In the genomic region with DNA sequence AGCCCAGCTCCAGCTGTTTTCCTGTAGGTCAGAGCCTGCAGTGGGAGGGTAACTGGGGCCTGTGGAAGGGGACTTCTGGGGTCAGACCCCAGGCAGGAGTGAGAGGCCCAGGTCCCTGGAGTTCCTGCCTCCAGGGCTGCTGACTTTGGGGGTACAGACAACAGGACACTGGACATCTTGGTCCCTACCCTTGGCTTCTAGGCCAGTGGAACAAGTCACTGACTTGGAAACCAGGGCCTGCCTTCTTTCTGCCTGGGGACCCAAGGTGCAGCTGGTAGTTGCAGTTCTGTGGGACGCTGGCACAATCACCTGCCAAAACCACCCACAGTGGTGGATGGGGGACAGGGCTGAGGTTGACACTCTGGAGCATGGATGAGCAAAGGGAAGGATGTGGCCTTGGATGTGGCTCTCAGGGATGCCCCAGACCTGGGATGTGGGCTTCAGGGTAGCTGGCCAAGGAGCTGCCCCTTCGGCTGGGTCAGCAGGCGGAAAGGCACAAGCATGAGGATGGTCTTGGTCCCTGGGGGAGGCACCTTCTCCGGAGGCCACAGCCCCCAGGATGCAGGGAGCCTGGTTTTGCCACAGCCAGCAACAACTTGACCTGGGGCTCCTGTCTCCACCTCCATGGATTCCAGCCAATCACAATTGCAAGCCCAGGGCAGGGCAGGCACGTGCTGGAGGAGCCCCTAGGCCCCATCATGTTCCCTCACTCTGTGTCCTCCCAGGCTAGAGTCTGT, we compare ENCODE assay signal across 8 cellular contexts. TPM values are rescaled to one million over a fixed set of nuclear protein-coding genes. Genes with fewer than 3 reads are reported as not detected.
DNase-seq lines count a peak whose midpoint lies in the region; ATAC-seq and TF ChIP-seq lines count a peak whose summit lies in the region.

No MANE protein-coding gene starts in this region.

- no peak overlapping the region for H2BK15ac ChIP-seq in mesenchymal stem cell (ENCODE audit: low read depth, poor library complexity, severe bottlenecking)

- TF ChIP-seq POLR2A in body of pancreas (IDR thresholded peaks at IDR 0.05) = no peak

- H3K18ac ChIP-seq in mesenchymal stem cell (ENCODE audit: low read depth in 1 of 2, low read length in 2 of 2) = peak overlapping the region in 1 of 2 experiments; percentile 97

- peak overlapping the region; percentile 69 for H3K4me2 ChIP-seq in mesenchymal stem cell (ENCODE audit: low read length, poor library complexity, severe bottlenecking)

- no peak overlapping the region for H2BK5ac ChIP-seq in mesenchymal stem cell (ENCODE audit: low read depth, low read length, poor library complexity, severe bottlenecking)

- H2BK120ac ChIP-seq in mesenchymal stem cell (ENCODE audit: low read depth, low read length) = no peak overlapping the region

- intact Hi-C loops in body of pancreas (cut with DNase I) = no loop called here

- H3K9me3 ChIP-seq in body of pancreas (no peaks in the 10 kb centered on the region), mesenchymal stem cell (ENCODE audit: control insufficient read depth, low read length) (peaks cover 3% of the 10 kb centered on the region)

- no peaks in the 10 kb centered on the region for H3K36me3 ChIP-seq in body of pancreas (replicated peaks in 1 of 2; ENCODE audit: insufficient read depth in 1 of 2, low read depth in 2 of 2)
- peaks cover 32 to 35% of the 10 kb centered on the region in 2 experiments for H3K36me3 ChIP-seq in mesenchymal stem cell (ENCODE audit: control insufficient read depth in 1 of 2, insufficient read depth in 2 of 2, low read depth in 1 of 2, low read length in 2 of 2)

- no peak overlapping the region for H2BK12ac ChIP-seq in mesenchymal stem cell (ENCODE audit: low read length in 2 of 2)

- peak overlapping the region; percentile 6 for H4K91ac ChIP-seq in mesenchymal stem cell (ENCODE audit: low read length)

- H3K23ac ChIP-seq in mesenchymal stem cell (ENCODE audit: low read length in 2 of 2) = no peak overlapping the region

- H3K27me3 ChIP-seq in body of pancreas (no peaks in the 10 kb centered on the region), mesenchymal stem cell (ENCODE audit: control insufficient read depth in 1 of 2, insufficient read depth in 1 of 2, low read length in 2 of 2) (peaks cover 0 to 10% of the 10 kb centered on the region in 2 experiments)

- H2AFZ ChIP-seq in mesenchymal stem cell (ENCODE audit: low read depth, low read length) = no peak overlapping the region

- no peak overlapping the region for H2AK5ac ChIP-seq in mesenchymal stem cell (ENCODE audit: low read length, severe bottlenecking)

- H3K79me1 ChIP-seq in mesenchymal stem cell (replicated peaks; ENCODE audit: low read length, poor library complexity, severe bottlenecking) = peaks cover 35% of the 10 kb centered on the region

- peak overlapping the region; percentile 79 for H3K27ac ChIP-seq in 22Rv1
- H3K27ac ChIP-seq in body of pancreas = peak overlapping the region; percentile 64 to 80 (median 73)
- no peak overlapping the region for H3K27ac ChIP-seq in mesenchymal stem cell (ENCODE audit: low read length, poor library complexity, severe bottlenecking)

- no peak for ATAC-seq in body of pancreas
- no peak for ATAC-seq in HG03354 (IDR thresholded peaks at IDR 0.05; ENCODE audit: poor library complexity, severe bottlenecking, unreplicated experiment)
- no peak for ATAC-seq in GM19395 (IDR thresholded peaks at IDR 0.05; ENCODE audit: unreplicated experiment)

- peak overlapping the region; percentile 70 for H4K8ac ChIP-seq in mesenchymal stem cell (ENCODE audit: low read length)

- H3K4me3 ChIP-seq in body of pancreas = peak overlapping the region; percentile 22 to 52
- H3K4me3 ChIP-seq in mesenchymal stem cell (ENCODE audit: insufficient read depth in 1 of 2, low read depth in 1 of 2, low read length in 2 of 2) = no peak overlapping the region

- peak overlapping the region; percentile 72 for H3K9ac ChIP-seq in mesenchymal stem cell (ENCODE audit: low read length)

- H3K14ac ChIP-seq in mesenchymal stem cell (ENCODE audit: low read length in 2 of 2) = no peak overlapping the region

- no peak overlapping the region for H3K4ac ChIP-seq in mesenchymal stem cell (ENCODE audit: low read depth in 1 of 2, low read length in 2 of 2)

- DNase-seq in HK-2 (ENCODE audit: unreplicated experiment) (peak; percentile 37), body of pancreas (peak in 1 of 4 donors; percentile 23), mesenchymal stem cell (no peak), OCI-M1 (lab: John Stamatoyannopoulos, UW) (no peak), CD1c-positive myeloid dendritic cell (ENCODE audit: extremely low spot score) (no peak)

- H3K4me1 ChIP-seq in body of pancreas (peaks cover 52% of the 10 kb centered on the region), mesenchymal stem cell (ENCODE audit: control insufficient read depth, insufficient read depth, low read depth, low read length) (peaks cover 49% of the 10 kb centered on the region)

- WGBS in body of pancreas, 2 donors = 48 to 62% methylated on average over 4 to 5 of the region's 5 CpGs
- WGBS in mesenchymal stem cell = 69% methylated on average over 5 of the region's 5 CpGs

- TF ChIP-seq CTCF in 22Rv1 (IDR thresholded peaks at IDR 0.05) (no peak), body of pancreas (IDR thresholded peaks at IDR 0.05) (no peak)

RNA-seq across cellular contexts. Expression of a gene that starts 5.8 kb away (rescaled TPM):
- 10 to 100 TPM; 13.2 to 15.3 TPM for total RNA-seq in body of pancreas
- polyA plus RNA-seq in mesenchymal stem cell (2013, experiment 1 of 2) = 9.8 TPM
- polyA plus RNA-seq in mesenchymal stem cell (2013, experiment 2 of 2) = 10.1 TPM

RNA-seq across cellular contexts. Expression of a gene that starts 5.9 kb away (rescaled TPM):
- total RNA-seq in body of pancreas = 10 to 100 TPM; 35.5 to 49.4 TPM
- polyA plus RNA-seq in mesenchymal stem cell (2013, experiment 1 of 2) = 17.0 TPM
- polyA plus RNA-seq in mesenchymal stem cell (2013, experiment 2 of 2) = 15.9 TPM

Comparison
In these comparisons a context has a peak if more than half of its experiments do, and no peak if none do; other contexts are left out.
1. H3K4me3 ChIP-seq: peak in body of pancreas (2 of 2); none in mesenchymal stem cell (0 of 2).